ENCODE assay signal across 1 cellular context in the genomic region with DNA sequence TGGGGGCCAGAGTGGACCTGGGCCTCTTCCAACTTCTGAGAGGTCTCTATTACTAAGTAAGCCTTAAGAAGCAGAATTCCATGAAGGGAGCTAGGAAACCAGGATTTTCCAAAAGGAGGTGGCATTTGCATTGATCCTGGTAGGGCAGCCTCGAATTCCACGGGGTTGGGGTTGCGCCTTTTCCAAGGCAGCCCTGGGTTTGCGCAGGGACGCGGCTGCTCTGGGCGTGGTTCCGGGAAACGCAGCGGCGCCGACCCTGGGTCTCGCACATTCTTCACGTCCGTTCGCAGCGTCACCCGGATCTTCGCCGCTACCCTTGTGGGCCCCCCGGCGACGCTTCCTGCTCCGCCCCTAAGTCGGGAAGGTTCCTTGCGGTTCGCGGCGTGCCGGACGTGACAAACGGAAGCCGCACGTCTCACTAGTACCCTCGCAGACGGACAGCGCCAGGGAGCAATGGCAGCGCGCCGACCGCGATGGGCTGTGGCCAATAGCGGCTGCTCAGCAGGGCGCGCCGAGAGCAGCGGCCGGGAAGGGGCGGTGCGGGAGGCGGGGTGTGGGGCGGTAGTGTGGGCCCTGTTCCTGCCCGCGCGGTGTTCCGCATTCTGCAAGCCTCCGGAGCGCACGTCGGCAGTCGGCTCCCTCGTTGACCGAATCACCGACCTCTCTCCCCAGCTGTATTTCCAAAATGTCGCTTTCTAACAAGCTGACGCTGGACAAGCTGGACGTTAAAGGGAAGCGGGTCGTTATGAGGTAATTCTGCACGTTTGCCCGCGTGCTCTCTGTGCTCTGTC.
TF ChIP-seq lines count a peak whose summit lies in the region.

PGK1 (plus strand) TSS at position 593 of the 791 bp plus-strand sequence; CDS start at position 686, 93 bp downstream.

TF ChIP-seq in H1, 55 proteins besides CTCF, POLR2A, EP300 and RAD21:
- TF ChIP-seq FOSL1 (IDR thresholded peaks at IDR 0.05; ENCODE audit: insufficient read depth, low read depth, low read length) (no peak), EZH2 (IDR thresholded peaks at IDR 0.05; ENCODE audit: low read depth, low read length, severe bottlenecking) (no peak), YY1 (IDR thresholded peaks at IDR 0.05; ENCODE audit: low read depth, low read length) (no peak; the same call in 1 of the 2 replicates), SP2 (IDR thresholded peaks at IDR 0.05; ENCODE audit: low read length) (peak; percentile 26; the same call in 1 of the 2 replicates), SP1 (IDR thresholded peaks at IDR 0.05; ENCODE audit: low read depth, low read length) (peak; percentile 24; the same call in 1 of the 2 replicates), GTF2F1 (IDR thresholded peaks at IDR 0.05; ENCODE audit: borderline replicate concordance, low read depth, low read length) (no peak), CREB1 (IDR thresholded peaks at IDR 0.05) (peak; percentile 73), CHD2 (IDR thresholded peaks at IDR 0.05; ENCODE audit: low read length) (peak; percentile 73; the same call in 1 of the 2 replicates), PHF8 (conservative IDR thresholded peaks at IDR 0.05; ENCODE audit: low read depth, low read length) (peak; percentile 51), EGR1 (IDR thresholded peaks at IDR 0.05; ENCODE audit: borderline replicate concordance, low read depth, low read length) (peak; percentile 69; the same call in 1 of the 2 replicates), CBX5 (IDR thresholded peaks at IDR 0.05; ENCODE audit: low read depth, low read length) (no peak), TAF7 (optimal IDR thresholded peaks at IDR 0.05; ENCODE audit: borderline replicate concordance, low read depth, low read length) (peak; percentile 58), GABPA (IDR thresholded peaks at IDR 0.05; ENCODE audit: borderline replicate concordance, insufficient read depth, low read length) (peak; percentile 79; the same call in 1 of the 2 replicates), TAF1 (IDR thresholded peaks at IDR 0.05; ENCODE audit: low read depth, low read length) (peak; percentile 81), POLR2AphosphoS5 (IDR thresholded peaks at IDR 0.05; ENCODE audit: low read depth, low read length) (peak; percentile 86), E2F6 (IDR thresholded peaks at IDR 0.05) (peak; percentile 47), KDM4A (IDR thresholded peaks at IDR 0.05; ENCODE audit: low read depth, low read length, severe bottlenecking) (no peak), MAX (IDR thresholded peaks at IDR 0.05) (peak; percentile 80), BACH1 (IDR thresholded peaks at IDR 0.05; ENCODE audit: low read length) (peak; percentile 34; the same call in 1 of the 2 replicates), SUZ12 (IDR thresholded peaks at IDR 0.05; ENCODE audit: low read length) (no peak), TBP (IDR thresholded peaks at IDR 0.05; ENCODE audit: low read depth, low read length) (peak; percentile 81; the same call in 1 of the 2 replicates), SP4 (IDR thresholded peaks at IDR 0.05; ENCODE audit: low read length) (no peak)
TF ChIP-seq in H1: peak in this region for 14.
